Comparison of ENCODE assay signal across 14 cellular contexts in the genomic region with DNA sequence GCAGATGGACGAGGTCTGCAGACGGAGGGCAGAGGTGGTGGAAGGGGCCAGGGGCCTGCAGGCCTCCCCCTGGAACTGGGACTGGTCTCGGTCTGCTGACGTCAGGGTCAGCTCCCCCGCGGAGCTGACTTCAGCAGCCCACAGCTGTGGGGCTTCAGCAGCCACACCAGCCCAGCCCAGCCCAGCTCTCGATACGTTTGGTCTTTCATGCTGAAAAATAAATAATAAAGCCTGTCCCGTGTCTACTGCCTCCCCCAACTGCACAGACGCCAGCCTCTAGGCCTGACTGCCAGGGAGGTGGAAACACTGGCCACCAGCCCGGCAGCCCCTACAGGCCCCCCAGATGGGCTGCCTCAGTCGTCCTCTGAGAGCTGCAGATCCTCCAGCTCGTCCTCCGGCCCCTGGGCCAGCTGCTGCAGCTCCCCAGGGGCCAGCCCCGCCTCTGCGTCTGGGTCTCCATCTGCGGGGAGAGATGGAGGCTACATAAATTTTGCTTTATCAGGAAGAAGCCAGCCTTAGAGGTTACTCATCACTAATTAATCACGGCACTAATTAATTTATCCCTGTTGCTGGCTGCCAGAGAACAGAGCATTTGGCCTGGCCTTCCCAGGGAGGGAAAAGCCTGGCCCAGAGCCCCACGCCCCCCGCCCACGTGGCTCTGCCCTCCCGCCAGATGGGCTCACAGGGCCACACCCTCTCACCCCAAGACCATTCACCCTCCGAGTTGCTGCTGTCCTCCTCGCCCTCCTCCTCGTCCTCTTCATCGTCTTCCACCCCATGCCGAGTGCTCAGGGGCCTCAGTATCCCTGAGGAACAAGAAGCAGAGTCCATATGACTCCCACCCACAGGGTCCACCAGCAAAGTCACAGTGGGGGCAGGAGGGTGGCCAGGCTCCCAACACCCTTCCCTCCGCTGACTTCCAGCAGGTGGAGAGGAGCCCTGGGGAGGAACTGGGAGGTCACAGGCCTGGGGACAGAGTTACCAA. TPM values are rescaled to one million over a fixed set of nuclear protein-coding genes. Genes with fewer than 3 reads are reported as not detected.
DNase-seq lines count a peak whose midpoint lies in the region; ATAC-seq and TF ChIP-seq lines count a peak whose summit lies in the region.
"Had no signal": no experiment of that assay in that cellular context is flagged by ENCODE, and none has a peak within 500 bp of the region (broad histone marks: within the 10 kb centered on the region; RNA-seq: fewer than 3 reads in every experiment).

No MANE protein-coding gene starts in this region.

- H3K9me3 ChIP-seq in WERI-Rb-1 (ENCODE audit: severe bottlenecking) (no peaks in the 10 kb centered on the region), heart right ventricle (no peaks in the 10 kb centered on the region), testis (no peaks in the 10 kb centered on the region)

- peaks cover 4% of the 10 kb centered on the region for H3K4me1 Mint-ChIP-seq in progenitor cell of endocrine pancreas (ENCODE audit: low read depth)

- H3K27ac ChIP-seq in WERI-Rb-1 (peak overlapping the region; percentile 91), heart right ventricle (peak overlapping the region in 7 of 10 donors; percentile 40 to 87 (median 74)), testis (peak overlapping the region in 1 of 2 donors; percentile 55)
- H3K27ac ChIP-seq: SJSA1 had no signal

- TF ChIP-seq POLR2A in testis (IDR thresholded peaks at IDR 0.05) = no peak

- peak; percentile 55 for DNase-seq in NAMALWA (ENCODE audit: low spot score)
- DNase-seq in WERI-Rb-1 = peak; percentile 72
- peak in 1 of 2 donors; percentile 53 for DNase-seq in heart right ventricle
- DNase-seq in testis = peak; percentile 49
- DNase-seq in progenitor cell of endocrine pancreas (ENCODE audit: low spot score, unreplicated experiment) = no peak
- no peak for DNase-seq in GM10266 (ENCODE audit: extremely low spot score)
- DNase-seq: activated CD4-positive, alpha-beta T cell treated with anti-CD3 and anti-CD28 coated beads, Interleukin-2, amount 50 U/mL, for 48 hours; HFFc6; NCI-H187 treated with DMSO at 0.1 percent for 48 hours; posterior cingulate gyrus had no signal

- peaks cover 3 to 49% (median 33%) of the 10 kb centered on the region in 9 donors for H3K4me1 ChIP-seq in heart right ventricle
- H3K4me1 ChIP-seq in testis = peaks cover 22% of the 10 kb centered on the region

- ATAC-seq in heart right ventricle (peak in 7 of 8 donors; percentile 14 to 65 (median 38)), HG02642 (IDR thresholded peaks at IDR 0.05; ENCODE audit: poor library complexity, unreplicated experiment) (no peak), HG02588 (IDR thresholded peaks at IDR 0.05; ENCODE audit: unreplicated experiment) (no peak)

- H3K4me3 ChIP-seq in WERI-Rb-1 (ENCODE audit: low read depth, low read length) = no peak overlapping the region
- no peak overlapping the region for H3K4me3 ChIP-seq in heart right ventricle
- no peak overlapping the region for H3K4me3 ChIP-seq in testis
- H3K4me3 ChIP-seq: SJSA1 had no signal

- intact Hi-C loops in heart right ventricle (cut with DNase I) (no loop called here), testis (cut with DNase I; ENCODE audit: low total_unique reads) (no loop called here)

- no peaks in the 10 kb centered on the region for H3K27me3 ChIP-seq in WERI-Rb-1 (ENCODE audit: insufficient read depth, low read depth, severe bottlenecking)
- H3K27me3 ChIP-seq in heart right ventricle = peaks cover 11 to 40% (median 36%) of the 10 kb centered on the region in 7 donors
- H3K27me3 ChIP-seq in testis = no peaks in the 10 kb centered on the region
- H3K27me3 ChIP-seq: SJSA1 had no signal

- peaks cover 55% of the 10 kb centered on the region for H3K36me3 ChIP-seq in WERI-Rb-1
- peaks cover 0 to 54% (median 37%) of the 10 kb centered on the region in 9 donors for H3K36me3 ChIP-seq in heart right ventricle
- H3K36me3 ChIP-seq in testis (ENCODE audit: low read depth, missing control alignments) = no peaks in the 10 kb centered on the region

- H3K27ac Mint-ChIP-seq in progenitor cell of endocrine pancreas = no peak overlapping the region
- H3K27ac Mint-ChIP-seq: activated naive CD8-positive, alpha-beta T cell; HFFc6 had no signal

- peaks cover 3% of the 10 kb centered on the region for H3K27me3 Mint-ChIP-seq in progenitor cell of endocrine pancreas

- WGBS in heart right ventricle, 2 donors = 60 to 67% methylated on average over 28 of the region's 28 CpGs
- 57 to 59% methylated on average over 18 to 28 of the region's 28 CpGs for WGBS in testis, 2 donors

- peaks cover 14% of the 10 kb centered on the region for H3K36me3 Mint-ChIP-seq in progenitor cell of endocrine pancreas (ENCODE audit: insufficient read depth)

- H3K9me3 Mint-ChIP-seq in progenitor cell of endocrine pancreas (ENCODE audit: low read depth) = no peaks in the 10 kb centered on the region
- H3K9me3 Mint-ChIP-seq: HFFc6 had no signal

- H3K4me3 Mint-ChIP-seq in progenitor cell of endocrine pancreas (ENCODE audit: low read depth) = no peak overlapping the region
- H3K4me3 Mint-ChIP-seq: activated naive CD8-positive, alpha-beta T cell; HFFc6 had no signal

- TF ChIP-seq CTCF in WERI-Rb-1 (IDR thresholded peaks at IDR 0.05; ENCODE audit: low read depth, low read length) (no peak), heart right ventricle (IDR thresholded peaks at IDR 0.05) (no peak), testis (IDR thresholded peaks at IDR 0.05) (no peak), progenitor cell of endocrine pancreas (IDR thresholded peaks at IDR 0.05; ENCODE audit: unreplicated experiment) (no peak), GM10266 (IDR thresholded peaks at IDR 0.05; ENCODE audit: control insufficient read depth, insufficient read depth, low read depth, missing control alignments) (no peak)

RNA-seq across cellular contexts. Expression of a gene that starts 14.4 kb away (rescaled TPM):
- total RNA-seq in heart right ventricle (10 to 100 TPM; 38.3 to 52.5 (median 42.6) TPM), testis (10 to 100 TPM; 82.5 to 94.0 TPM), progenitor cell of endocrine pancreas (71.9 and 78.2 TPM in 2 replicates)
- polyA plus RNA-seq in heart right ventricle (10 to 100 TPM; 62.5 to 64.8 TPM), testis (ENCODE audit: insufficient read depth, low read depth, low replicate concordance) (78.3 TPM)

RNA-seq across cellular contexts. Expression of a gene that starts 15.8 kb away (rescaled TPM):
- total RNA-seq in heart right ventricle = 1 to 10 TPM; 1.3 to 6.6 (median 3.2) TPM
- polyA plus RNA-seq in heart right ventricle = 10 to 100 TPM in 1 of 2 donors, 1 to 10 TPM in 1; 7.7 to 10.2 TPM
- total RNA-seq in testis = 10 to 100 TPM; 34.9 to 36.4 TPM
- polyA plus RNA-seq in testis (ENCODE audit: insufficient read depth, low read depth, low replicate concordance) = 16.0 TPM
- 45.3 and 47.5 TPM in 2 replicates for total RNA-seq in progenitor cell of endocrine pancreas

RNA-seq across cellular contexts. Expression of a gene that starts 20.9 kb away (rescaled TPM):
- total RNA-seq in heart right ventricle (1 to 10 TPM in 8 of 10 donors, under 1 TPM in 2; 0.87 to 2.2 (median 1.2) TPM), testis (10 to 100 TPM; 36.9 to 47.2 TPM), progenitor cell of endocrine pancreas (42.9 and 53.9 TPM in 2 replicates)
- polyA plus RNA-seq in heart right ventricle (1 to 10 TPM; 1.5 to 2.4 TPM), testis (ENCODE audit: insufficient read depth, low read depth, low replicate concordance) (7.9 TPM)

RNA-seq across cellular contexts. Expression of a gene that starts 21.6 kb away (rescaled TPM):
- under 1 TPM in 2 of 10 donors, not detected in 8; 0.13 to 0.30 TPM for total RNA-seq in heart right ventricle
- polyA plus RNA-seq in heart right ventricle = under 1 TPM; 0.28 to 0.37 TPM
- total RNA-seq in testis = under 1 TPM; 0.47 to 0.56 TPM
- 0.21 TPM for polyA plus RNA-seq in testis (ENCODE audit: insufficient read depth, low read depth, low replicate concordance)
- 1.1 and 1.9 TPM in 2 replicates for total RNA-seq in progenitor cell of endocrine pancreas

RNA-seq across cellular contexts. Expression of a gene that starts 37.3 kb away (rescaled TPM):
- total RNA-seq in heart right ventricle (100 to 1,000 TPM in 8 of 10 donors, 10 to 100 TPM in 2; 66.2 to 238 (median 122) TPM), testis (1 to 10 TPM; 3.2 to 4.9 TPM), progenitor cell of endocrine pancreas (not detected in 2 replicates)
- polyA plus RNA-seq in heart right ventricle (100 to 1,000 TPM in 1 of 2 donors, 10 to 100 TPM in 1; 55.1 to 513 TPM), testis (ENCODE audit: insufficient read depth, low read depth, low replicate concordance) (0.65 TPM)

Comparison
In these comparisons a context has a peak if more than half of its experiments do, and no peak if none do; other contexts are left out.
1. DNase-seq: peak in NAMALWA (single experiment), WERI-Rb-1 (single experiment) and testis (single experiment); none in progenitor cell of endocrine pancreas (single experiment) and GM10266 (single experiment).
2. ATAC-seq: peak in heart right ventricle (7 of 8); none in HG02642 (single experiment) and HG02588 (single experiment).
3. RNA of a gene that starts 20.9 kb away (total RNA-seq): 36.9 to 47.2 TPM in testis and 42.9 to 53.9 TPM in progenitor cell of endocrine pancreas; 0.87 to 2.2 TPM in heart right ventricle; every median in the first group is over 10 times any median in the second.